ENCODE assay signal across 8 cellular contexts in the genomic region with DNA sequence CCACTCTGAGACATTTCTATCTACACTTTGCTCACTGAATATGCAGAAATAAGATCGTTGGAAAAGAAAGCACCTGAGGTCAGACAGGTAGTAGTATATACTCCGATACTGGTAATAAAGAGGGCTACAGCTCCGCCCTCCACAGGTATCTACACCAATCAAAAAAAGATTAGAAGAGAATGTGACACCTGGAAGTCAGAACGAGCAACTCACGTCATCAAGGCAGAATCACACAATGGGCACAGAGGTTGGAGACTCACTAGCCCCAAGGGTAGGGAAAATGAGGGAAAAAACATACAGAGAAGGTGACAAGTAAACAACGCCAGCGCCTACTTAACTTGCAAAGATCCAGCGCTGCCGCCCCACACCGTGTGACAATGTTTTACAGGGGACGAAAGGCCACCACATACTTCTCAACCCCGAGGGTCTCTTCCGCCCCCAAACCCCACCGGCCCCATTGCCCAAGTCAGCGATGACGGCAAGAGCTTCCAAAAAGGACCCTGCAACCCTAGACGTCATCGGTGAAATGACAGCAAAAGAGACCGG. TPM values are rescaled to one million over a fixed set of nuclear protein-coding genes. Genes with fewer than 3 reads are reported as not detected.
DNase-seq lines count a peak whose midpoint lies in the region; ATAC-seq and TF ChIP-seq lines count a peak whose summit lies in the region.

No MANE protein-coding gene starts in this region.

- H3K36me3 Mint-ChIP-seq in endodermal cell (ENCODE audit: low read depth) = no peaks in the 10 kb centered on the region

- H3K27ac ChIP-seq in endodermal cell (ENCODE audit: low read depth, low read length) (peak overlapping the region; percentile 82), thyroid gland (peak overlapping the region; percentile 94 to 98 (median 96))

- H3K9me3 ChIP-seq in endodermal cell (ENCODE audit: control insufficient read depth, low read length) = no peaks in the 10 kb centered on the region
- no peaks in the 10 kb centered on the region for H3K9me3 ChIP-seq in thyroid gland

- H3K27me3 ChIP-seq in endodermal cell (ENCODE audit: control insufficient read depth, insufficient read depth, low read length, poor library complexity, severe bottlenecking) (no peaks in the 10 kb centered on the region), thyroid gland (no peaks in the 10 kb centered on the region)

- H3K4me1 ChIP-seq in endodermal cell (ENCODE audit: control insufficient read depth, insufficient read depth, low read length) (peaks cover 14% of the 10 kb centered on the region), thyroid gland (peaks cover 10 to 19% of the 10 kb centered on the region in 2 donors)

- peak overlapping the region; percentile 92 for H3K4me3 Mint-ChIP-seq in endodermal cell

- H3K4me1 Mint-ChIP-seq in endodermal cell = peaks cover 34% of the 10 kb centered on the region

- peak overlapping the region; percentile 99 for H3K9ac ChIP-seq in endodermal cell (ENCODE audit: extremely low read depth, low read length, poor library complexity, severe bottlenecking)

- H3K9me3 Mint-ChIP-seq in endodermal cell = no peaks in the 10 kb centered on the region

- peak overlapping the region; percentile 85 for H3K4me3 ChIP-seq in endodermal cell (ENCODE audit: low read length)
- peak overlapping the region; percentile 59 to 99 (median 69) for H3K4me3 ChIP-seq in thyroid gland (replicated peaks in 1 of 3)

- no peaks in the 10 kb centered on the region for H3K36me3 ChIP-seq in endodermal cell (ENCODE audit: control insufficient read depth, insufficient read depth, low read length)
- H3K36me3 ChIP-seq in thyroid gland = no peaks in the 10 kb centered on the region

- 0% methylated on average over 6 to 19 of the region's 19 CpGs for WGBS in endodermal cell (ENCODE audit: insufficient coverage in 1 of 2, insufficient read length in 1 of 2), 2 experiments
- WGBS in thyroid gland, 2 donors = 1% methylated on average over 16 to 17 of the region's 19 CpGs

- peak overlapping the region; percentile 99 for H3K27ac Mint-ChIP-seq in endodermal cell

- no peak for TF ChIP-seq CTCF in endodermal cell (conservative IDR thresholded peaks at IDR 0.05)
- TF ChIP-seq CTCF in thyroid gland (IDR thresholded peaks at IDR 0.05) = no peak

- H3K27me3 Mint-ChIP-seq in endodermal cell (ENCODE audit: insufficient read depth) = no peaks in the 10 kb centered on the region

- peak; percentile 46 to 91 for TF ChIP-seq POLR2A in thyroid gland (IDR thresholded peaks at IDR 0.05)

- DNase-seq in activated gamma-delta T cell treated with Interleukin-2 at 50 U/mL for 16 hours = peak; percentile 31
- DNase-seq in activated gamma-delta T cell (lab: John Stamatoyannopoulos, UW) = no peak
- DNase-seq in NCI-H1930 (lab: John Stamatoyannopoulos, UW) = peak; percentile 13 to 15
- peak; percentile 22 to 50 for DNase-seq in activated CD4-positive, alpha-beta T cell treated with anti-CD3 and anti-CD28 coated beads for 4 hours
- DNase-seq in endodermal cell = peak; percentile 85
- peak; percentile 68 for DNase-seq in midbrain (lab: John Stamatoyannopoulos, UW)
- peak; percentile 61 to 64 for DNase-seq in thyroid gland

- ATAC-seq in HG02642 (IDR thresholded peaks at IDR 0.05; ENCODE audit: poor library complexity, unreplicated experiment) = peak; percentile 24

- intact Hi-C loops in thyroid gland (cut with DNase I) = no loop called here

RNA-seq across cellular contexts. Expression of a gene that starts 0.7 kb away (rescaled TPM):
- 10 to 100 TPM; 30.1 to 34.8 TPM for total RNA-seq in endodermal cell
- polyA plus RNA-seq in endodermal cell (2013, experiment 1 of 2) = 30.5 TPM
- 30.9 TPM for polyA plus RNA-seq in endodermal cell (2013, experiment 2 of 2)
- total RNA-seq in thyroid gland = 100 to 1,000 TPM; 113 to 140 (median 124) TPM
